ENCODE assay signal across 28 cellular contexts in genomic region chr5:5536871-5537270, GRCh38.
"Had no signal": no experiment of that assay in that cellular context is flagged by ENCODE, and none has a peak within 500 bp of the region (broad histone marks: within the 10 kb centered on the region; RNA-seq: fewer than 3 reads in every experiment).

No MANE protein-coding gene starts in this region.

- H3K9me3 ChIP-seq: ovary, psoas muscle, right lobe of liver, spleen, thoracic aorta, thyroid gland, tibial nerve, upper lobe of left lung, vagina had no signal

- H3K4me2 ChIP-seq: neural progenitor cell, smooth muscle cell had no signal

- H3K4me1 ChIP-seq: neural progenitor cell, parathyroid adenoma, psoas muscle, right lobe of liver, spleen, thyroid gland, tibial nerve, upper lobe of left lung, vagina had no signal

- H3K79me2 ChIP-seq: parathyroid adenoma had no signal

- H3K9ac ChIP-seq: neural progenitor cell, parathyroid adenoma had no signal

- ATAC-seq: naive thymus-derived CD8-positive, alpha-beta T cell; psoas muscle; right cardiac atrium; right lobe of liver; stimulated activated memory B cell treated with anti-CD40 and anti-IgM and Interleukin-4, amounts not matched to agents 10 μg/mL and 1 μg/mL and 100 μg/mL, for 72 hours; stimulated activated naive CD8-positive, alpha-beta T cell treated with anti-CD3 and anti-CD28 coated beads, Interleukin-15, amount 100 ng/mL, for 72 hours; stimulated activated naive CD8-positive, alpha-beta T cell treated with anti-CD3 and anti-CD28 coated beads, Interleukin-15, Interleukin-2, amounts not matched to agents 100 U/mL and 50 U/mL, for 24 hours had no signal

- H2AFZ ChIP-seq: parathyroid adenoma had no signal

- H3K27me3 ChIP-seq: neural progenitor cell, ovary, right lobe of liver, thyroid gland, tibial nerve, upper lobe of left lung, vagina had no signal

- H3K4me3 ChIP-seq: neural progenitor cell, ovary, psoas muscle, right lobe of liver, skin epidermis, smooth muscle cell, spleen, thoracic aorta, thyroid gland, tibial nerve, upper lobe of left lung, vagina had no signal

- H3K27ac ChIP-seq: neural progenitor cell, ovary, parathyroid adenoma, psoas muscle, right lobe of liver, skin epidermis, spleen, thoracic aorta, thyroid gland, tibial nerve, upper lobe of left lung, vagina had no signal

- FAIRE-seq: urothelium cell line had no signal

- DNase-seq: naive thymus-derived CD8-positive, alpha-beta T cell; occipital lobe; ovary; posterior cingulate gyrus; psoas muscle; right cardiac atrium; right lobe of liver; spleen; stimulated activated CD4-positive, alpha-beta T cell treated with anti-CD3 and anti-CD28 coated beads, Interleukin-12 subunit alpha, Interleukin-12 subunit beta, amount 100 ng/mL, for 4 hours; stimulated activated CD4-positive, alpha-beta T cell treated with anti-CD3 and anti-CD28 coated beads, Interleukin-1b, Interleukin-23, amount 100 ng/mL, for 48 hours; stimulated activated CD4-positive, alpha-beta T cell treated with anti-CD3 and anti-CD28 coated beads, Interleukin-4, amount 100 ng/mL, for 1 hour; stimulated activated CD4-positive, alpha-beta T cell treated with anti-CD3 and anti-CD28 coated beads, Interleukin-4, amount 100 ng/mL, for 4 hours; stimulated activated CD8-positive, alpha-beta memory T cell treated with anti-CD3 and anti-CD28 coated beads, Interleukin-4, amount 100 ng/mL, for 48 hours; stimulated activated naive CD4-positive, alpha-beta T cell; stimulated activated naive CD8-positive, alpha-beta T cell treated with anti-CD3 and anti-CD28 coated beads, Interleukin-15, amount 100 ng/mL, for 72 hours; stimulated activated naive CD8-positive, alpha-beta T cell treated with anti-CD3 and anti-CD28 coated beads, Interleukin-15, Interleukin-2, amounts not matched to agents 100 U/mL and 50 U/mL, for 24 hours; thyroid gland; trophoblast cell; upper lobe of left lung had no signal

- H3K36me3 ChIP-seq: neural progenitor cell, ovary, right lobe of liver, spleen, thoracic aorta, thyroid gland, tibial nerve, upper lobe of left lung, vagina had no signal
